Comparison of ENCODE assay signal across 1 cellular context in the genomic region with DNA sequence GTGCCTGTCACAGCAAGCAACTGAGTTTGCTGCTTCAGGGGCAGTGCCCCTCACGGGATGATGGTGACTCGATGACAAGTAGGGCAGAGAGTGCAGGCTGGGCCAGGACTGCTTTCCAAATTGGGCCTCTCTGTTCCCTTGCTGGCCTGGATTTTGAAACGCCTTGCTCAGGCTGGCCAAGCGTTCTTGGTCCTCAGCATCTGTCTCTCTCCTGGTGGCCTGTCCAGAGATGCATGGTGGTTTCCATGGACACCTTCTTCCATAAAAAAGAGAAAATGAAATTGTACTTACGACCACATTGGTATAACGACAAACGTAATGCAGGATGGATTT.
TF ChIP-seq lines count a peak whose summit lies in the region.

No MANE protein-coding gene starts in this region.

TF ChIP-seq in GM12878, 131 proteins besides CTCF, POLR2A, EP300 and RAD21:
- TF ChIP-seq EED (IDR thresholded peaks at IDR 0.05; ENCODE audit: low read depth), result no peak
- no peak for TF ChIP-seq HCFC1 (IDR thresholded peaks at IDR 0.05; ENCODE audit: low read length)
- TF ChIP-seq, protein P1, sequence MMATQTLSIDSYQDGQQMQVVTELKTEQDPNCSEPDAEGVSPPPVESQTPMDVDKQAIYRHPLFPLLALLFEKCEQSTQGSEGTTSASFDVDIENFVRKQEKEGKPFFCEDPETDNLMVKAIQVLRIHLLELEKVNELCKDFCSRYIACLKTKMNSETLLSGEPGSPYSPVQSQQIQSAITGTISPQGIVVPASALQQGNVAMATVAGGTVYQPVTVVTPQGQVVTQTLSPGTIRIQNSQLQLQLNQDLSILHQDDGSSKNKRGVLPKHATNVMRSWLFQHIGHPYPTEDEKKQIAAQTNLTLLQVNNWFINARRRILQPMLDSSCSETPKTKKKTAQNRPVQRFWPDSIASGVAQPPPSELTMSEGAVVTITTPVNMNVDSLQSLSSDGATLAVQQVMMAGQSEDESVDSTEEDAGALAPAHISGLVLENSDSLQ (IDR thresholded peaks at IDR 0.05), result no peak
- no peak for TF ChIP-seq RUNX3 (IDR thresholded peaks at IDR 0.05; ENCODE audit: low read length)
- TF ChIP-seq KDM1A (IDR thresholded peaks at IDR 0.05; ENCODE audit: borderline replicate concordance), result no peak
- TF ChIP-seq MLLT1 (IDR thresholded peaks at IDR 0.05), result peak; percentile 71
- no peak for TF ChIP-seq ATF7 (IDR thresholded peaks at IDR 0.05; ENCODE audit: low read depth)
